1 cellular context compared by ENCODE assay signal in the genomic region with DNA sequence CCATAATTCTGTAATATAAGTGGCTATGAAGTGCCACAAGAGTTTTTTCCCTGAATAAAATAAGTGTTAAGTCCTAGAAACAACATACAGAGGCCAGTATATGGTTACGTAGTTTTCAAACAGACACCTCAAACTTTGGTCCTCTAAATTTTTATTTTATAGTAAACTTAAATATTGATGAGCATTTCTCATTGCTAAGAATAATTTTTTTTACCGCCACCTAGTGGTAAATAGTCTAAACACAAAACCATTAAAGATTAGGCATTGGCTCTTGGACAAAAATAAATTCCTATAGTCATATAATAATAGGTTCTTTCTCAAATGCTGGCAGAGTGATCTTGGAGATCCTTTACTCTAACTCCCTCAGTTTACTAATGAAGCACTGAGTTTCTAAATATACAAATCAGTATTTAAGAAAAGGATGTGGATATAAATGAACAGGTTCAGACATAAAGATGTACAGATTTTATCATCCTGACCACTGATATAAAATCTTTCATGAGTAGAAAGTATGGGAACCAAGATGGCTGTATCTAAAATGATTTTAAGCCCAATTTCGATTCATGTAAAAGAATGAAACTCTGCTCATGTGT.
TF ChIP-seq lines count a peak whose summit lies in the region.

No MANE protein-coding gene starts in this region.

TF ChIP-seq in HCT116, 20 proteins besides CTCF, POLR2A, EP300 and RAD21 (continued from another document):
- TF ChIP-seq SP1 (IDR thresholded peaks at IDR 0.05; ENCODE audit: low read depth) (no peak), YY1 (IDR thresholded peaks at IDR 0.05; ENCODE audit: extremely low read depth, insufficient replicate concordance, low read depth, low read length) (no peak), ELF1 (IDR thresholded peaks at IDR 0.05; ENCODE audit: borderline replicate concordance, low read depth) (no peak), SIN3A (IDR thresholded peaks at IDR 0.05; ENCODE audit: low read depth) (no peak), EZH2 (IDR thresholded peaks at IDR 0.05) (no peak)
- TF ChIP-seq, protein P1, sequence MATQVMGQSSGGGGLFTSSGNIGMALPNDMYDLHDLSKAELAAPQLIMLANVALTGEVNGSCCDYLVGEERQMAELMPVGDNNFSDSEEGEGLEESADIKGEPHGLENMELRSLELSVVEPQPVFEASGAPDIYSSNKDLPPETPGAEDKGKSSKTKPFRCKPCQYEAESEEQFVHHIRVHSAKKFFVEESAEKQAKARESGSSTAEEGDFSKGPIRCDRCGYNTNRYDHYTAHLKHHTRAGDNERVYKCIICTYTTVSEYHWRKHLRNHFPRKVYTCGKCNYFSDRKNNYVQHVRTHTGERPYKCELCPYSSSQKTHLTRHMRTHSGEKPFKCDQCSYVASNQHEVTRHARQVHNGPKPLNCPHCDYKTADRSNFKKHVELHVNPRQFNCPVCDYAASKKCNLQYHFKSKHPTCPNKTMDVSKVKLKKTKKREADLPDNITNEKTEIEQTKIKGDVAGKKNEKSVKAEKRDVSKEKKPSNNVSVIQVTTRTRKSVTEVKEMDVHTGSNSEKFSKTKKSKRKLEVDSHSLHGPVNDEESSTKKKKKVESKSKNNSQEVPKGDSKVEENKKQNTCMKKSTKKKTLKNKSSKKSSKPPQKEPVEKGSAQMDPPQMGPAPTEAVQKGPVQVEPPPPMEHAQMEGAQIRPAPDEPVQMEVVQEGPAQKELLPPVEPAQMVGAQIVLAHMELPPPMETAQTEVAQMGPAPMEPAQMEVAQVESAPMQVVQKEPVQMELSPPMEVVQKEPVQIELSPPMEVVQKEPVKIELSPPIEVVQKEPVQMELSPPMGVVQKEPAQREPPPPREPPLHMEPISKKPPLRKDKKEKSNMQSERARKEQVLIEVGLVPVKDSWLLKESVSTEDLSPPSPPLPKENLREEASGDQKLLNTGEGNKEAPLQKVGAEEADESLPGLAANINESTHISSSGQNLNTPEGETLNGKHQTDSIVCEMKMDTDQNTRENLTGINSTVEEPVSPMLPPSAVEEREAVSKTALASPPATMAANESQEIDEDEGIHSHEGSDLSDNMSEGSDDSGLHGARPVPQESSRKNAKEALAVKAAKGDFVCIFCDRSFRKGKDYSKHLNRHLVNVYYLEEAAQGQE (IDR thresholded peaks at IDR 0.05; ENCODE audit: low read depth): no peak
- TF ChIP-seq, protein P2, sequence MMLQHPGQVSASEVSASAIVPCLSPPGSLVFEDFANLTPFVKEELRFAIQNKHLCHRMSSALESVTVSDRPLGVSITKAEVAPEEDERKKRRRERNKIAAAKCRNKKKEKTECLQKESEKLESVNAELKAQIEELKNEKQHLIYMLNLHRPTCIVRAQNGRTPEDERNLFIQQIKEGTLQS (IDR thresholded peaks at IDR 0.05): no peak
